14 cellular contexts compared by ENCODE assay signal in the genomic region with DNA sequence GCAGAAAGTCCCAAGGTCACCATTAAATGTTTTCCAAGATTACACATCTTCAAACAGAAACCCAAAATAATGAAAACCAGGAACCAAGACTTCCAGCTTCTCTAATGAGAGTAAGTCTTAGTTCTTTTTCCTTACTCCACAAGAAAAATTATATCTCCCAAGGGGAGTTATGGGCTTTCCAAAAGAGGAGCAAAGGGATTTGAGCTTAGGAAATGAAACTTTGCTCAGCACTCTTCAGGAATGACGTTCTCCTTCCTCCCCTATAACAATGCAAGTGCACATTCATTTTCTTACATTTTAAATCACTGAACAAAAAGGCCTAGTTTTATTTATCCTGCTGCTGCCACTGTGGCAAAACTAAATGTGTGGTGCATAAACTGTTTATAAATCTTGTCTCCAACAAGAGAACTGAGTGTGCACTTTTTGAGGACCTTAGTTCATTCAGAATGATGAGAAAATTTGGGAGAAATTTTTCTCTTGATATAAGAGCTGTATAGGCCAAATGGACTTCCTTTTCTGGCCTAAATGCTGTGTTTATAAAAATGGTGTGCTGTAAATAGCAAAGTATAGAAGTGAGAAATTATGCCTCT.
DNase-seq lines count a peak whose midpoint lies in the region; ATAC-seq and TF ChIP-seq lines count a peak whose summit lies in the region.
"Had no signal": no experiment of that assay in that cellular context is flagged by ENCODE, and none has a peak within 500 bp of the region (broad histone marks: within the 10 kb centered on the region; RNA-seq: fewer than 3 reads in every experiment).

No MANE protein-coding gene starts in this region.

- no peaks in the 10 kb centered on the region for H3K36me3 Mint-ChIP-seq in dendritic cell treated with granulocyte-macrophage colony-stimulating factor and Interleukin-4, amounts not matched to agents 40 ng/mL and 50 ng/mL, for 4 days (ENCODE audit: low read depth)

- peak overlapping the region; percentile 36 for H3K27ac Mint-ChIP-seq in dendritic cell treated with granulocyte-macrophage colony-stimulating factor and Interleukin-4, amounts not matched to agents 40 ng/mL and 50 ng/mL, for 4 days

- H3K4me3 ChIP-seq in GM12865 (ENCODE audit: low read depth, low read length) (peak overlapping the region; percentile 61), psoas muscle (no peak overlapping the region)

- no peak overlapping the region for H3K4me3 Mint-ChIP-seq in dendritic cell treated with granulocyte-macrophage colony-stimulating factor and Interleukin-4, amounts not matched to agents 40 ng/mL and 50 ng/mL, for 4 days

- peaks cover 4% of the 10 kb centered on the region for H3K4me1 Mint-ChIP-seq in dendritic cell treated with granulocyte-macrophage colony-stimulating factor and Interleukin-4, amounts not matched to agents 40 ng/mL and 50 ng/mL, for 4 days (ENCODE audit: low read depth)

- no peaks in the 10 kb centered on the region for H3K9me3 ChIP-seq in psoas muscle
- H3K9me3 ChIP-seq: SK-N-SH had no signal

- no peaks in the 10 kb centered on the region for H3K36me3 ChIP-seq in psoas muscle (ENCODE audit: insufficient read depth in 1 of 2, low read depth in 1 of 2)

- no peak for TF ChIP-seq CTCF in GM12865 (IDR thresholded peaks at IDR 0.05; ENCODE audit: insufficient read depth, low read depth, low read length, missing control alignments)
- TF ChIP-seq CTCF in psoas muscle (IDR thresholded peaks at IDR 0.05) = no peak

- H3K4me1 ChIP-seq in psoas muscle = no peaks in the 10 kb centered on the region

- ATAC-seq in psoas muscle (no peak), GM21423 (IDR thresholded peaks at IDR 0.05; ENCODE audit: unreplicated experiment) (no peak), GM18498 (IDR thresholded peaks at IDR 0.05; ENCODE audit: unreplicated experiment) (no peak)

- intact Hi-C loops in dendritic cell treated with granulocyte-macrophage colony-stimulating factor and Interleukin-4, amounts not matched to agents 40 ng/mL and 50 ng/mL, for 4 days (cut with micrococcal nuclease) = no loop called here
- intact Hi-C loops in psoas muscle (cut with DNase I) = loop anchor here in 1 of 2 donors (10.0 kb wide), 1 partner anchor 410 kb away; the partner anchor contains the start of gene BTG1

- WGBS in psoas muscle, 3 donors = 44 to 54% (median 50%) methylated on average over 1 of the region's 1 CpG

- H3K9me3 Mint-ChIP-seq in dendritic cell treated with granulocyte-macrophage colony-stimulating factor and Interleukin-4, amounts not matched to agents 40 ng/mL and 50 ng/mL, for 4 days = no peaks in the 10 kb centered on the region

- DNase-seq in CD1c-positive myeloid dendritic cell (ENCODE audit: extremely low spot score) (peak; percentile 37), GM12865 (ENCODE audit: low read depth) (no peak), psoas muscle (no peak), midbrain (lab: John Stamatoyannopoulos, UW) (no peak)
- DNase-seq: activated CD8-positive, alpha-beta memory T cell treated with anti-CD3 and anti-CD28 coated beads, Interleukin-2, amount 50 U/mL, for 4 hours; C1 segment of cervical spinal cord; IMR-90; NCI-H1105 treated with DMSO at 0.1 percent for 48 hours; NCI-H345; SK-N-SH had no signal

- no peaks in the 10 kb centered on the region for H3K27me3 Mint-ChIP-seq in dendritic cell treated with granulocyte-macrophage colony-stimulating factor and Interleukin-4, amounts not matched to agents 40 ng/mL and 50 ng/mL, for 4 days

- H3K27me3 ChIP-seq in psoas muscle (ENCODE audit: insufficient read depth in 3 of 3, low read length in 2 of 3) = no peaks in the 10 kb centered on the region

- peak overlapping the region; percentile 64 for H3K27ac ChIP-seq in psoas muscle
- H3K27ac ChIP-seq: VCaP had no signal
